Comparison of ENCODE assay signal across 10 cellular contexts in the genomic region with DNA sequence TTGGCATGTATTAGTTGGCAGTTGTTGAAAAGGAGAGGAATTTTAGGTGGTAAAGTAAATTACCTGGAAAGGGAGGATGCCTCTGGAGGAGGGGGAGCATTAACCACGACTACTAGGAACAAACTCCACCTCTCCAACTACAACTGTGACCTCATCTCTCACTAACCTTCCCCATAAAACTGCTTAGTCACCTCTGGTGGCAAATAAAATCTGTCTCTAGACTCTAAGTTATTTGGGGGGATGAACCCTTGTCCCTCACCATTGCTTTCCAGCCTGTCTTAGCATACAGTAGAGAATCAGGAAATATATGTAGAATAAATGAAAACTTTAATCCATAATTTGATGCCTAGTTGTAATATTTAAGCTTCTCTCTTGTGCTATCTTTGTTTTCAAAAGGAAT. TPM values are rescaled to one million over a fixed set of nuclear protein-coding genes. Genes with fewer than 3 reads are reported as not detected.
DNase-seq lines count a peak whose midpoint lies in the region; ATAC-seq and TF ChIP-seq lines count a peak whose summit lies in the region.
"Had no signal": no experiment of that assay in that cellular context is flagged by ENCODE, and none has a peak within 500 bp of the region (broad histone marks: within the 10 kb centered on the region; RNA-seq: fewer than 3 reads in every experiment).

No MANE protein-coding gene starts in this region.

- ATAC-seq in HG03442 (IDR thresholded peaks at IDR 0.05; ENCODE audit: unreplicated experiment) (no peak), omental fat pad (ENCODE audit: low FRiP score) (no peak)

- in situ Hi-C loops in Caki2 (cut with HindIII; ENCODE audit: low pct_unique_long_range_greater_than_20kb, low sequenced_read_pairs), result no loop called here

- no peaks in the 10 kb centered on the region for H3K27me3 ChIP-seq in adipocyte (replicated peaks; ENCODE audit: control insufficient read depth, insufficient read depth, low read length)
- H3K27me3 ChIP-seq: spleen had no signal

- peak overlapping the region; percentile 36 for H3K9ac ChIP-seq in adipocyte (ENCODE audit: low read length)

- peak; percentile 84 for DNase-seq in Caki2 (ENCODE audit: low read depth)
- peak; percentile 70 for DNase-seq in HT-29 (ENCODE audit: low spot score)
- peak; percentile 40 for DNase-seq in adipocyte (ENCODE audit: low read depth)
- DNase-seq in iPS-NIHi7 (ENCODE audit: extremely low spot score), result peak; percentile 47
- no peak for DNase-seq in coronary artery (ENCODE audit: low spot score)
- no peak for DNase-seq in activated T-cell treated with anti-CD3 and anti-CD28 coated beads, Interleukin-2, amount 50 U/mL, for 48 hours
- no peak for DNase-seq in omental fat pad (ENCODE audit: low spot score)
- DNase-seq: spleen had no signal

- H3K4me1 ChIP-seq in adipocyte (ENCODE audit: control insufficient read depth, insufficient read depth, low read length), result peaks cover 34% of the 10 kb centered on the region

- no peaks in the 10 kb centered on the region for H3K9me3 ChIP-seq in adipocyte (ENCODE audit: control insufficient read depth, low read length)
- H3K9me3 ChIP-seq: Caco-2 had no signal

- no peak overlapping the region for H3K27ac ChIP-seq in coronary artery

- TF ChIP-seq CTCF in coronary artery (IDR thresholded peaks at IDR 0.05) (no peak), omental fat pad (IDR thresholded peaks at IDR 0.05) (no peak)

- no peak overlapping the region for H3K4me3 ChIP-seq in adipocyte (ENCODE audit: low read length)
- no peak overlapping the region for H3K4me3 ChIP-seq in coronary artery
- H3K4me3 ChIP-seq: spleen had no signal

- H3K36me3 ChIP-seq in adipocyte (ENCODE audit: control insufficient read depth, insufficient read depth, low read length, severe bottlenecking), result no peaks in the 10 kb centered on the region
- H3K36me3 ChIP-seq: spleen had no signal

RNA-seq across cellular contexts. Expression of a gene that starts 27.6 kb away (rescaled TPM):
- total RNA-seq in Caki2 (2014; rRNA removed; shearing (Covaris generic); ENCODE audit: low replicate concordance), result 46.5 and 47.0 TPM in 2 replicates
- 2.0 and 2.5 TPM in 2 replicates for total RNA-seq in HT-29 (2014; rRNA removed; shearing (Covaris generic))
- 100 to 1,000 TPM in 1 of 4 donors, 10 to 100 TPM in 3; 37.7 to 118 (median 59.8) TPM for total RNA-seq in omental fat pad

Comparison
In these comparisons a context has a peak if more than half of its experiments do, and no peak if none do; other contexts are left out.
1. DNase-seq: peak in Caki2 (single experiment), HT-29 (single experiment), adipocyte (single experiment) and iPS-NIHi7 (single experiment); none in coronary artery (single experiment), activated T-cell treated with anti-CD3 and anti-CD28 coated beads, Interleukin-2, amount 50 U/mL, for 48 hours (0 of 2) and omental fat pad (single experiment).
2. RNA of a gene that starts 27.6 kb away (total RNA-seq): 37.7 to 118 TPM in omental fat pad and 46.5 to 47.0 TPM in Caki2; 2.0 to 2.5 TPM in HT-29; every median in the first group is over 10 times any median in the second.